In the genomic region with DNA sequence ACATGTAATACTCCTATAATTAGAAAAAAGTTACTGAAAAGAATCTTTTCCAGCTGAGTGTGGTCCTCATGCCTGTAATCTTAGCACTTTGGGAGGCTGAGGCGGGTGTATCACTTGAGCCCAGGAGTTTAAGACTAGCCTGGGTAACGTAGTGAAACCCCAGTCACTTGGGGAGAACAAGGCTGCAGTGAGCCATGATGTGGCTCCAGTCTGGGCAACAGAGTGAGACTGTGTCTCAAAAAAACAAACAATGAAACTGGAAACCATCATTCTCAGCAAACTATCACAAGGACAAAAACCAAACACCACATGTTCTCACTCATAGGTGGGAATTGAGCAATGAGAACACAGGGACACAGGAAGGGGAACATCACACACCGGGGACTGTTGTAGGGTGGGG, we compare ENCODE assay signal across 3 cellular contexts. TPM values are rescaled to one million over a fixed set of nuclear protein-coding genes. Genes with fewer than 3 reads are reported as not detected.
"Had no signal": no experiment of that assay in that cellular context is flagged by ENCODE, and none has a peak within 500 bp of the region (broad histone marks: within the 10 kb centered on the region; RNA-seq: fewer than 3 reads in every experiment).

No MANE protein-coding gene starts in this region.

RNA-seq across cellular contexts. Expression of a gene that starts 18.9 kb away (rescaled TPM):
- total RNA-seq: activated naive CD4-positive, alpha-beta T cell treated with anti-CD3 and anti-CD28 coated beads, Interleukin-2, amount 50 U/mL, for 72 hours; activated naive CD8-positive, alpha-beta T cell treated with anti-CD3 and anti-CD28 coated beads, Interleukin-2, amount 10 ng/mL, durations not matched to agents 7 days and 5 days; esophagus mucosa had no signal
